ENCODE assay signal across 10 cellular contexts in the genomic region with DNA sequence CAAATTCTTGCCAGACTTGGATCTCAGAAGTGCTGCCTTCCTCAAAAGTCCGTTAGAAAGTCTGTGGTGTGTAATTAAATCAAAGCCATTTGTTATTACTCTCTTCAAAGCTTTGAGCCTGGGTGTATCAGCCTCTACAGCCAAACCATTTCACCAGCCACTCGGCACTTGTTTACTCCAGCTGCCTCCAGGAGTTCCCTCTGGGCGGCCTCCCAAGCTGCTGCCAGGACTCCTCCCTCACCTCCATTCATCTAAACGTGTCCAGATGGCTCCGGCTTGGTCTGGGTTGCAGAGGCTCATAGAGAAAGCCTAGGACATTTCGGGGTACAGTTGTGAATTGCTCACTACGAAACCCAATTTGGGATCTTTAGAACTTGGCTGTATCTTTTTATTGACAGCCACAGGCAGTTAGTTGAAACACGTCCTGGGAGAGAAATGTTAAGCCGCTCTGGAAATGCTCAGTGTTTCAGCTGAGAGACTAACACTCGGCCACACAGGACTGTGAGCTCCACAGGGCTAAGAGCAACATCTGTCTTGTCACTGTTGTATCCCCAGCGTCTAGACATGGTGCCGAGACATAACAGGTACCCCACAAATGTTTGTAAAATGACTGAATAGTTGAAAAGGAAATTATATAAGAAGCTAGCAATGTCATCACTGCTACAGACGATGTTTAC.
A peak's percentile ranks its signal among the peaks of the same experiment; 100 is the strongest.
DNase-seq lines count a peak whose midpoint lies in the region; ATAC-seq and TF ChIP-seq lines count a peak whose summit lies in the region.
"Had no signal": no experiment of that assay in that cellular context is flagged by ENCODE, and none has a peak within 500 bp of the region (broad histone marks: within the 10 kb centered on the region; RNA-seq: fewer than 3 reads in every experiment).

No MANE protein-coding gene starts in this region.

- DNase-seq in Right ventricle myocardium inferior (ENCODE audit: missing footprints) (peak; percentile 77), cardiac septum (ENCODE audit: low spot score) (no peak), RPMI7951 (ENCODE audit: low read depth) (peak; percentile 58), islet precursor cell (peak; percentile 66), AML-193 (lab: John Stamatoyannopoulos, UW) (no peak), GM13976 (ENCODE audit: low spot score) (no peak)
- DNase-seq: foreskin melanocyte, KBM-7 had no signal

- ATAC-seq in Right ventricle myocardium inferior (peak; percentile 95), GM19463 (IDR thresholded peaks at IDR 0.05; ENCODE audit: unreplicated experiment) (no peak), esophagus mucosa (no peak)

- TF ChIP-seq CTCF in GM13976 (IDR thresholded peaks at IDR 0.05; ENCODE audit: borderline replicate concordance, control extremely low read depth, extremely low read depth, insufficient read depth, missing control alignments) = no peak

- in situ Hi-C loops in GM13976 (cut with MboI; ENCODE audit: low sequenced_read_pairs, unreplicated experiment) = loop anchor here (25.0 kb wide), 1 partner anchor 168 kb away; no protein-coding TSS in a partner anchor

- intact Hi-C loops in Right ventricle myocardium inferior (cut with DNase I) = no loop called here
- intact Hi-C loops in cardiac septum (cut with DNase I) = loop anchor here (5.0 kb wide), 1 partner anchor 203 kb away; no protein-coding TSS in a partner anchor

Comparison
In these comparisons a context has a peak if more than half of its experiments do, and no peak if none do; other contexts are left out.
1. DNase-seq: peak in Right ventricle myocardium inferior (single experiment), RPMI7951 (single experiment) and islet precursor cell (single experiment); none in cardiac septum (single experiment), AML-193 (0 of 2) and GM13976 (single experiment).